8 cellular contexts compared by ENCODE assay signal in the genomic region with DNA sequence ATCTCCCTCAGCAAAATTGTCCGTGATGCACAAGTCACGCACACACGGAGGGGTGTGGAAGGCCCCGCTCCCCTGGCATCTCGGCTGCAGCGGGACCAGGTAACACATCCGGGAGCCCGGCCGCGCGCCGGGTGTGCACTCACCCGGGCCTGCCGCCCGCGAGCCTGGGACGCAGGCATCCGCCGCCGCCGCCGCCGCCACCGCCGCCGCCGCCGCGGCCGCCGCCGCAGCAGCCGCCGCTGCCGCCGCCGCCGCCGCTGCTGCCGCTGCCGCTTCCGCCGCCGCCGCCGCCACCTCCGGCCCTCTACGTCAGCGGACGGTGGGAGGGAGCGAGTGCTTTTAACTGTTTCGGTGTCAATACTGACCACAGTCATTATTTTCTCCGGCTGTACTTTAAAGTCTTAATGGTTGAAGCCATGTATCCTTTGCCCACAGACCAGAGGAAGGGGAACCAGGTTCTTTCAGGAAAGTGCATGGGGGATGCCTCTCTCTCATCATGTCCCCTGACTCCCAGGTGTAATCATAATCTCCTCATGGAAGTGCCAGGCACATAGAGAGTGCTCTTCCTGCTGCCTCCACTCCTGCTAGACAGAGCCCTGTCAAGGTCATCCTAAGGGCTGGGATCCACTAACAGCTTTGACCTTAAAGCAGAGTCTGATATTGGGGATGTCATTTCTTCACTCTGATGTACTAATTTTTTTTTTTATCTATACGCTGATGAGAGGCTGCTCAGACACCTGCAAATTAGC. TPM values are rescaled to one million over a fixed set of nuclear protein-coding genes. Genes with fewer than 3 reads are reported as not detected.
DNase-seq lines count a peak whose midpoint lies in the region; ATAC-seq lines count a peak whose summit lies in the region.

No MANE protein-coding gene starts in this region.

- H3K36me3 Mint-ChIP-seq in CD4-positive, alpha-beta memory T cell, result no peaks in the 10 kb centered on the region

- H3K27me3 ChIP-seq in CD4-positive, alpha-beta memory T cell (ENCODE audit: insufficient read depth, low read length), result no peaks in the 10 kb centered on the region
- H3K27me3 ChIP-seq in HUES64 (ENCODE audit: insufficient read depth, low read length) (no peaks in the 10 kb centered on the region), mesendoderm (ENCODE audit: insufficient read depth, low read length, poor library complexity) (no peaks in the 10 kb centered on the region)

- H3K9ac ChIP-seq in HUES64 (ENCODE audit: low read depth, low read length) (peak overlapping the region; percentile 57), mesendoderm (ENCODE audit: low read length) (peak overlapping the region; percentile 2)

- H3K27ac Mint-ChIP-seq in CD4-positive, alpha-beta memory T cell, result peak overlapping the region in 5 of 7 donors; percentile 34 to 68 (median 61)

- peak overlapping the region; percentile 0 for H4K8ac ChIP-seq in mesendoderm (ENCODE audit: low read depth, low read length)

- H2BK5ac ChIP-seq in mesendoderm (ENCODE audit: low read length), result no peak overlapping the region

- H3K4me2 ChIP-seq in mesendoderm (ENCODE audit: low read length), result peak overlapping the region; percentile 22

- H3K27me3 Mint-ChIP-seq in CD4-positive, alpha-beta memory T cell, result peaks cover 0 to 4% of the 10 kb centered on the region in 2 donors

- H3K56ac ChIP-seq in mesendoderm (ENCODE audit: low read length), result peak overlapping the region; percentile 64

- H3K4me3 ChIP-seq in CD4-positive, alpha-beta memory T cell (ENCODE audit: low read length in 2 of 2), result peak overlapping the region in 1 of 2 donors; percentile 28
- H3K4me3 ChIP-seq in HUES64 (ENCODE audit: low read length), result peak overlapping the region; percentile 70
- peak overlapping the region; percentile 22 for H3K4me3 ChIP-seq in mesendoderm (ENCODE audit: low read length)

- H3K9me3 Mint-ChIP-seq in CD4-positive, alpha-beta memory T cell, result peaks cover 0 to 16% (median 5%) of the 10 kb centered on the region in 8 donors

- no peak overlapping the region for H4K5ac ChIP-seq in mesendoderm (ENCODE audit: low read length)

- H3K4me1 ChIP-seq in CD4-positive, alpha-beta memory T cell (ENCODE audit: insufficient read depth, low read length), result peaks cover 7% of the 10 kb centered on the region
- H3K4me1 ChIP-seq in HUES64 (ENCODE audit: insufficient read depth, low read length) (no peaks in the 10 kb centered on the region), mesendoderm (ENCODE audit: control insufficient read depth, low read depth, low read length) (no peaks in the 10 kb centered on the region)

- H3K4me1 Mint-ChIP-seq in CD4-positive, alpha-beta memory T cell, result peaks cover 4 to 15% (median 9%) of the 10 kb centered on the region in 4 donors

- no peak overlapping the region for H3K23ac ChIP-seq in mesendoderm (ENCODE audit: low read length)

- no peaks in the 10 kb centered on the region for H3K79me2 ChIP-seq in mesendoderm (ENCODE audit: control insufficient read depth, insufficient read depth, low read length)

- no peaks in the 10 kb centered on the region for H3K36me3 ChIP-seq in CD4-positive, alpha-beta memory T cell (ENCODE audit: insufficient read depth, low read length)
- H3K36me3 ChIP-seq in HUES64 (ENCODE audit: insufficient read depth, low read length) (no peaks in the 10 kb centered on the region), mesendoderm (ENCODE audit: control insufficient read depth, insufficient read depth, low read length) (no peaks in the 10 kb centered on the region)

- H2AK5ac ChIP-seq in mesendoderm (ENCODE audit: low read length), result no peak overlapping the region

- peak; percentile 80 for ATAC-seq in GM19463 (IDR thresholded peaks at IDR 0.05; ENCODE audit: unreplicated experiment)

- no peak overlapping the region for H2BK15ac ChIP-seq in mesendoderm (replicated peaks; ENCODE audit: low read depth)

- POLR2A ChIA-PET in CD4-positive, alpha-beta memory T cell (lab: Charles Lee; ENCODE audit: partially characterized antibody), result no interaction called here

- DNase-seq in CD4-positive, alpha-beta memory T cell, result peak; percentile 4 to 41 (median 20)
- peak; percentile 37 for DNase-seq in activated CD4-positive, CD25-positive, alpha-beta regulatory T cell treated with anti-CD3 and anti-CD28 coated beads, Interleukin-2, amount 50 U/mL, for 72 hours
- peak; percentile 46 for DNase-seq in ecto neural progenitor cell (ENCODE audit: low spot score)
- peak; percentile 53 for DNase-seq in mesendoderm
- peak; percentile 0 to 25 for DNase-seq in stimulated activated CD8-positive, alpha-beta memory T cell treated with anti-CD3 and anti-CD28 coated beads, Interleukin-7, amount 100 ng/mL, for 48 hours (ENCODE audit: extremely low read depth in 1 of 2, low read depth in 1 of 2)
- no peak for DNase-seq in middle frontal gyrus (ENCODE audit: extremely low spot score, low spot score)

- H2BK120ac ChIP-seq in mesendoderm (ENCODE audit: low read depth, low read length), result no peak overlapping the region

- CTCF ChIA-PET in CD4-positive, alpha-beta memory T cell (lab: Charles Lee; ENCODE audit: partially characterized antibody), result no interaction called here

- 1% methylated on average over 29 of the region's 54 CpGs for WGBS in HUES64
- WGBS in mesendoderm (ENCODE audit: extremely low coverage, insufficient coverage, low lambda C conversion rate), result no CpG with 5 or more reads among the region's 54 CpGs

- peak overlapping the region; percentile 75 to 87 (median 78) for H3K4me3 Mint-ChIP-seq in CD4-positive, alpha-beta memory T cell

- no peaks in the 10 kb centered on the region for H3K9me3 ChIP-seq in CD4-positive, alpha-beta memory T cell (ENCODE audit: control insufficient read depth in 1 of 2, low read length in 2 of 2)
- H3K9me3 ChIP-seq in HUES64 (ENCODE audit: insufficient read depth, low read depth, low read length), result peaks cover 17% of the 10 kb centered on the region; the same call in 1 of the 2 replicates

- no peaks in the 10 kb centered on the region for H3K79me1 ChIP-seq in mesendoderm (ENCODE audit: low read length)

- H3K18ac ChIP-seq in mesendoderm (ENCODE audit: low read length), result peak overlapping the region; percentile 80

- H3K4ac ChIP-seq in mesendoderm (ENCODE audit: low read depth, low read length), result no peak overlapping the region

- intact Hi-C loops in CD4-positive, alpha-beta memory T cell (cut with micrococcal nuclease), result no loop called here

- H3K27ac ChIP-seq in CD4-positive, alpha-beta memory T cell (ENCODE audit: low read depth, low read length), result no peak overlapping the region
- no peak overlapping the region for H3K27ac ChIP-seq in HUES64 (ENCODE audit: low read depth, low read length)
- H3K27ac ChIP-seq in mesendoderm (ENCODE audit: low read depth, low read length), result no peak overlapping the region

RNA-seq across cellular contexts. Expression of gene MAGEE2, which starts 38.0 kb away (rescaled TPM):
- total RNA-seq in CD4-positive, alpha-beta memory T cell, result not detected
- polyA plus RNA-seq in CD4-positive, alpha-beta memory T cell, result not detected
- not detected for polyA plus RNA-seq in HUES64 (2013, experiment 1 of 2)
- polyA plus RNA-seq in HUES64 (2013, experiment 2 of 2), result not detected
- polyA plus RNA-seq in mesendoderm (2013, experiment 1 of 2), result not detected
- polyA plus RNA-seq in mesendoderm (2013, experiment 2 of 2), result not detected
